Comparison of ENCODE assay signal across 8 cellular contexts in the genomic region with DNA sequence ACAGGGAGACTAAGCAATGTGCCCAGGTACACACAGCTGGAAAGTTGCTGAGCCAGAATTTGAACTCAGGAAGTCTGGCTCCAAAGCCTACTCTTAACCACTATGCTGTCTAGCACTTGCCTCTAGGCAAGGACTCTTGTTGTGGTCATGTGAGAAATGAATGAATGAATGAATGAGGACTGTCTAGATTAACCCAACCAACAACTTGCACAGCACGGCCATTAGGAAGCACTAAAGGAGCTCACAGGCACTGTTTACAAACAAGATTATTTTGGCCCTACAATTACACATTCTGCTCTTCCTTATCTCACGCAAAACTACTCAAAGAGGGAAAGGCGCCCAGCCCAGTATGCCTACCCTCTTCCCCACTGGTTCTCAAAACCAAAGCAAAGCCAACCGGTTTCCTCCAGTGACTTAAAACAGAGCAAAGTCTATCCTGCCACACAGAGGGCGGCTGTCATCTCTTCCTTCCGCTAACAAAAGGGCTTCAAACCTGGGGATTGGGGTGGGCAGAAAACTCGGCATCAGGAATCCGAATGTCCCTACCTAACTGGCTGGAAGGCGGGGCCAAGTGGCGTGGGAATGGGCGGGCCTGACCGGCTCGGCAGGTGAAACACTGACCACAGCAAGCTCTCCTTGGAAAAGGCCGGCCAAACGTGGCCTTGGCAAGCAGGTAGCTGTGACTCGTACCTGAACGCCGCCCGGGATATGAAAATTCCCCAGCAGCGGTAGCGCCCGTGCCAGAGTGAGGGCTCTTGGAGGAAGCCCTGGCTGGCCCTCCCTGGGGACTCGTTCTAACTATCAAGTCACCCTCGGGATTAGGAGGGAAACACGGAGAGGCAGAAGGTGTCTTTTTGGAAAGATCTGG. TPM values are rescaled to one million over a fixed set of nuclear protein-coding genes. Genes with fewer than 3 reads are reported as not detected.
DNase-seq lines count a peak whose midpoint lies in the region; ATAC-seq and TF ChIP-seq lines count a peak whose summit lies in the region.

No MANE protein-coding gene starts in this region.

- no peak for ATAC-seq in HG03196 (IDR thresholded peaks at IDR 0.05; ENCODE audit: unreplicated experiment)
- no peak for ATAC-seq in HG02588 (IDR thresholded peaks at IDR 0.05; ENCODE audit: unreplicated experiment)

- no peaks in the 10 kb centered on the region for H3K27me3 Mint-ChIP-seq in Caco-2 (ENCODE audit: insufficient read depth, unreplicated experiment)

- H3K27ac ChIP-seq in HUES6 (ENCODE audit: low read depth, low read length) (peak overlapping the region; percentile 64; the same call in 1 of the 2 replicates), rectal smooth muscle tissue (ENCODE audit: low read depth, low read length) (peak overlapping the region; percentile 88)

- H3K9ac ChIP-seq in HUES6 (ENCODE audit: low read length), result peak overlapping the region; percentile 89
- H3K9ac ChIP-seq in rectal smooth muscle tissue (ENCODE audit: low read length), result peak overlapping the region; percentile 93

- H3K36me3 Mint-ChIP-seq in Caco-2 (ENCODE audit: insufficient read depth, unreplicated experiment), result peaks cover 21% of the 10 kb centered on the region

- H3K27me3 ChIP-seq in Caco-2 (replicated peaks; ENCODE audit: control insufficient read depth, insufficient read depth, low read length) (no peaks in the 10 kb centered on the region), HUES6 (ENCODE audit: control insufficient read depth, insufficient read depth, low read length) (no peaks in the 10 kb centered on the region), rectal smooth muscle tissue (ENCODE audit: control insufficient read depth, insufficient read depth, low read length) (no peaks in the 10 kb centered on the region)

- H3K4me3 Mint-ChIP-seq in Caco-2 (ENCODE audit: unreplicated experiment), result peak overlapping the region; percentile 79

- POLR2A ChIA-PET in Caco-2 (lab: Charles Lee), result interaction anchor here (0.6 to 2.1 kb wide), 4 partner anchors 12 to 79 kb away, joined by 3 to 9 read pairs (median 4); a partner anchor contains a TSS

- TF ChIP-seq CTCF in Caco-2 (IDR thresholded peaks at IDR 0.05; ENCODE audit: insufficient read depth in 1 of 2, low read depth in 1 of 2, low read length in 1 of 2, severe bottlenecking in 1 of 2, unreplicated experiment in 1 of 2) (no peak), astrocyte of the cerebellum (IDR thresholded peaks at IDR 0.05; ENCODE audit: low read depth, low read length, missing control alignments) (no peak)

- in situ Hi-C loops in astrocyte of the cerebellum (cut with HindIII; ENCODE audit: low sequenced_read_pairs), result no loop called here

- H3K27ac Mint-ChIP-seq in Caco-2 (ENCODE audit: unreplicated experiment), result peak overlapping the region; percentile 80

- H3K36me3 ChIP-seq in Caco-2 (ENCODE audit: control insufficient read depth, insufficient read depth, low read length) (no peaks in the 10 kb centered on the region), HUES6 (ENCODE audit: control insufficient read depth, insufficient read depth, low read length) (peaks cover 6% of the 10 kb centered on the region; the same call in 1 of the 2 replicates), rectal smooth muscle tissue (ENCODE audit: control insufficient read depth, insufficient read depth, low read length) (no peaks in the 10 kb centered on the region)

- intact Hi-C loops in Caco-2 (cut with micrococcal nuclease; ENCODE audit: unreplicated experiment), result loop anchor here (5.0 to 10.0 kb wide), 2 partner anchors 38 to 160 kb away; a partner anchor contains a TSS

- peaks cover 16% of the 10 kb centered on the region; the same call in 1 of the 2 replicates for H3K4me1 ChIP-seq in Caco-2
- H3K4me1 ChIP-seq in HUES6 (ENCODE audit: control insufficient read depth, insufficient read depth, low read length), result peaks cover 36% of the 10 kb centered on the region
- H3K4me1 ChIP-seq in rectal smooth muscle tissue (ENCODE audit: control insufficient read depth, insufficient read depth, low read length), result peaks cover 20% of the 10 kb centered on the region

- H3K4me1 Mint-ChIP-seq in Caco-2 (ENCODE audit: low read depth, unreplicated experiment), result peaks cover 40% of the 10 kb centered on the region

- no peaks in the 10 kb centered on the region for H3K9me3 Mint-ChIP-seq in Caco-2 (ENCODE audit: unreplicated experiment)

- peak overlapping the region; percentile 76 for H3K4me3 ChIP-seq in Caco-2 (ENCODE audit: low read depth, low read length)
- peak overlapping the region; percentile 98 for H3K4me3 ChIP-seq in HUES6 (ENCODE audit: low read depth, low read length)
- H3K4me3 ChIP-seq in astrocyte of the cerebellum (ENCODE audit: low read depth, low read length), result peak overlapping the region; percentile 94
- peak overlapping the region; percentile 72 for H3K4me3 ChIP-seq in rectal smooth muscle tissue (ENCODE audit: low read length)

- CTCF ChIA-PET in Caco-2 (lab: Charles Lee), result interaction anchor here (0.8 to 1.0 kb wide), 2 partner anchors 16 to 78 kb away, joined by 3 read pairs; a partner anchor contains a TSS

- BruUV-seq in Caco-2 (replicated peaks; lab: Mats Ljungman, UMichigan), result TSS peak; percentile 63

- H3K9me3 ChIP-seq in Caco-2 (no peaks in the 10 kb centered on the region), HUES6 (ENCODE audit: control insufficient read depth, insufficient read depth, low read depth, low read length) (no peaks in the 10 kb centered on the region)

- peak; percentile 79 to 82 for DNase-seq in Caco-2
- peak; percentile 32 for DNase-seq in RPMI7951 (ENCODE audit: low read depth)
- no peak for DNase-seq in astrocyte of the cerebellum (ENCODE audit: low read depth)
- peak in 35 of 51 donors; percentile 14 to 65 (median 40) for DNase-seq in hypothalamus (lab: John Stamatoyannopoulos, UW)

RNA-seq across cellular contexts. Expression of a gene that starts 0.9 kb away (rescaled TPM):
- total RNA-seq in Caco-2 (2022), result 26.7 and 29.7 TPM in 2 replicates
- total RNA-seq in RPMI7951 (2014; rRNA removed; shearing (Covaris generic)), result 16.7 and 18.2 TPM in 2 replicates

RNA-seq across cellular contexts. Expression of a gene that starts 12.9 kb away (rescaled TPM):
- total RNA-seq in Caco-2 (2022), result 19.6 and 20.7 TPM in 2 replicates
- total RNA-seq in RPMI7951 (2014; rRNA removed; shearing (Covaris generic)), result 6.6 and 7.8 TPM in 2 replicates
